Comparison of ENCODE assay signal across 28 cellular contexts in genomic region chr3:102410616-102411015, GRCh38. TPM values are rescaled to one million over a fixed set of nuclear protein-coding genes. Genes with fewer than 3 reads are reported as not detected.
DNase-seq lines count a peak whose midpoint lies in the region; FAIRE-seq and TF ChIP-seq lines count a peak whose summit lies in the region.
"Had no signal": no experiment of that assay in that cellular context is flagged by ENCODE, and none has a peak within 500 bp of the region (broad histone marks: within the 10 kb centered on the region; RNA-seq: fewer than 3 reads in every experiment).

No MANE protein-coding gene starts in this region.

- no peak overlapping the region for H2AFZ ChIP-seq in astrocyte (ENCODE audit: low read depth, low read length)

- no peak overlapping the region for H3K27ac Mint-ChIP-seq in astrocyte (ENCODE audit: unreplicated experiment)
- H3K27ac Mint-ChIP-seq: CD4-positive, alpha-beta memory T cell had no signal

- H3K9me3 ChIP-seq in astrocyte (ENCODE audit: insufficient read depth, low read depth, low read length), result no peaks in the 10 kb centered on the region
- H3K9me3 ChIP-seq: MG63 had no signal

- H3K9me3 Mint-ChIP-seq in astrocyte (ENCODE audit: unreplicated experiment), result no peaks in the 10 kb centered on the region
- H3K9me3 Mint-ChIP-seq: CD4-positive, alpha-beta memory T cell had no signal

- DNase-seq in M059J (ENCODE audit: low read depth) (peak; percentile 19), astrocyte (ENCODE audit: low read depth) (peak; percentile 50), myocyte (ENCODE audit: low read depth) (peak; percentile 66), urothelium cell line (ENCODE audit: low spot score) (peak; percentile 22), T-helper 9 cell (no peak), RPMI8226 (no peak), SKM-1 (lab: John Stamatoyannopoulos, UW; ENCODE audit: unreplicated experiment) (no peak)
- DNase-seq: C1 segment of cervical spinal cord; CD4-positive, alpha-beta memory T cell; DMS 273 treated with DMSO at 0.1 percent for 48 hours; DMS79; EL; GDM1; MG63; NCI-H1105 treated with DMSO at 0.1 percent for 48 hours; NCI-H146; NCI-H1930; NCI-H2107; NCI-H446; NCI-H524 treated with DMSO at 0.1 percent for 48 hours; NCI-H774; SHP77 treated with DMSO at 0.1 percent for 48 hours; SW 1271 had no signal

- no peak overlapping the region for H3K9ac ChIP-seq in astrocyte (ENCODE audit: low read length)

- H3K4me2 ChIP-seq in astrocyte (ENCODE audit: low read length), result no peak overlapping the region

- peaks cover 8% of the 10 kb centered on the region for H3K4me1 Mint-ChIP-seq in astrocyte (ENCODE audit: low read depth, unreplicated experiment)

- no peaks in the 10 kb centered on the region for H3K27me3 Mint-ChIP-seq in astrocyte (ENCODE audit: low read depth, unreplicated experiment)

- H3K4me3 ChIP-seq in astrocyte (ENCODE audit: insufficient read depth, low read depth, low read length), result no peak overlapping the region
- H3K4me3 ChIP-seq: MG63, SK-N-MC had no signal

- no peaks in the 10 kb centered on the region for H3K27me3 ChIP-seq in astrocyte (ENCODE audit: insufficient read depth, low read length)
- H3K27me3 ChIP-seq: MG63 had no signal

- TF ChIP-seq CTCF in astrocyte (IDR thresholded peaks at IDR 0.05; ENCODE audit: insufficient read depth, low read depth, low read length), result no peak

- H3K36me3 ChIP-seq in astrocyte (ENCODE audit: insufficient read depth, low read length), result no peaks in the 10 kb centered on the region
- H3K36me3 ChIP-seq: MG63 had no signal

- no peaks in the 10 kb centered on the region for H3K36me3 Mint-ChIP-seq in astrocyte (ENCODE audit: low read depth, unreplicated experiment)
- H3K36me3 Mint-ChIP-seq: CD4-positive, alpha-beta memory T cell had no signal

- H3K79me2 ChIP-seq in astrocyte (ENCODE audit: insufficient read depth, low read length), result no peaks in the 10 kb centered on the region

- FAIRE-seq in astrocyte (lab: Jason Lieb, UNC), result no peak
- no peak for FAIRE-seq in urothelium cell line (lab: Jason Lieb, UNC)
- FAIRE-seq: GM12891, H1 had no signal

- no peaks in the 10 kb centered on the region for H4K20me1 ChIP-seq in astrocyte (ENCODE audit: insufficient read depth, low read length)

- H3K27ac ChIP-seq in astrocyte (ENCODE audit: low read depth, low read length), result no peak overlapping the region
- H3K27ac ChIP-seq: RWPE1 had no signal

- H3K4me3 Mint-ChIP-seq in astrocyte (ENCODE audit: unreplicated experiment), result no peak overlapping the region
- H3K4me3 Mint-ChIP-seq: CD4-positive, alpha-beta memory T cell had no signal

- H3K4me1 ChIP-seq in astrocyte (ENCODE audit: insufficient read depth, low read length), result no peaks in the 10 kb centered on the region

RNA-seq across cellular contexts. Expression of gene ZPLD1, which starts 24.2 kb away (rescaled TPM):
- 0.20 TPM in 1 of 2 replicates, not detected in the other for total RNA-seq in M059J (2014; rRNA removed; shearing (Covaris generic))
- total RNA-seq in astrocyte (0.45 and 0.60 TPM in 2 replicates), myocyte (0.59 TPM in 1 of 2 replicates, not detected in the other)
- polyA plus RNA-seq in myocyte (2012), result 0.16 TPM
- total RNA-seq: CD4-positive, alpha-beta memory T cell; H1; HT-29 had no signal
- polyA plus RNA-seq: CD4-positive, alpha-beta memory T cell; H1 had no signal

Comparison
In these comparisons a context has a peak if more than half of its experiments do, and no peak if none do; other contexts are left out.
1. DNase-seq: peak in M059J (single experiment), astrocyte (single experiment), myocyte (single experiment) and urothelium cell line (single experiment); none in T-helper 9 cell (single experiment), RPMI8226 (single experiment) and SKM-1 (single experiment).